ENCODE assay signal across 9 cellular contexts in the genomic region with DNA sequence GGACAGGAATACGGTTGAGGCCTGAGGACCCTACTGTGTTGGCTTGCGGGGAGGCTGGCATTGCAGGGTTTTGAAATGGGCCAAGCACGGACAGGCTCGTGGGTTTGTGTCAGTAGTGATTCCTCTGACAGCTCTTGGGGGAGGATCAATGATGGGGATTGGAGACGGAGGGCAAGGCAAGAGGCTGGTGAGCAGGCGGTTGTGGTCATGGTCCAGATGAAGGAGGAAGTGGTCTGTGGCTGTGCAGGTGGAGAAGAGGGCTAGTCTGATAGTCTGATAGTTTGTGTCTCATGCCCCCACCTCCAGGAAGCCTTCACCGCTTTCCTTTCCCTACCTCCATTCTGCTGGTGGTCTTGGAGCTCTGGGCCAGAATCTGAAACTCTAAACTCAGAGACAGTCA. TPM values are rescaled to one million over a fixed set of nuclear protein-coding genes. Genes with fewer than 3 reads are reported as not detected.
DNase-seq lines count a peak whose midpoint lies in the region; ATAC-seq, FAIRE-seq and TF ChIP-seq lines count a peak whose summit lies in the region.
"Had no signal": no experiment of that assay in that cellular context is flagged by ENCODE, and none has a peak within 500 bp of the region (broad histone marks: within the 10 kb centered on the region; RNA-seq: fewer than 3 reads in every experiment).

No MANE protein-coding gene starts in this region.

- H3K4me3 ChIP-seq in PC-3 (ENCODE audit: low read length), result no peak overlapping the region
- no peak overlapping the region for H3K4me3 ChIP-seq in endodermal cell (ENCODE audit: low read length)
- H3K4me3 ChIP-seq in smooth muscle cell, result peak overlapping the region; percentile 96

- H3K27me3 ChIP-seq in PC-3 (ENCODE audit: low read length) (no peaks in the 10 kb centered on the region), endodermal cell (ENCODE audit: control insufficient read depth, insufficient read depth, low read length, poor library complexity, severe bottlenecking) (peaks cover 6% of the 10 kb centered on the region), smooth muscle cell (ENCODE audit: low read depth) (no peaks in the 10 kb centered on the region), H9 (ENCODE audit: insufficient read depth, low read length) (no peaks in the 10 kb centered on the region)

- no peak for TF ChIP-seq POLR2A in GM12892 (IDR thresholded peaks at IDR 0.05; ENCODE audit: low read depth, low read length)

- H3K9me3 ChIP-seq in PC-3 (ENCODE audit: low read length) (no peaks in the 10 kb centered on the region), endodermal cell (ENCODE audit: control insufficient read depth, low read length) (no peaks in the 10 kb centered on the region), smooth muscle cell (replicated peaks; ENCODE audit: low read depth) (no peaks in the 10 kb centered on the region), H9 (ENCODE audit: control insufficient read depth, low read depth, low read length) (no peaks in the 10 kb centered on the region)

- no peak overlapping the region for H2AK5ac ChIP-seq in H9 (ENCODE audit: insufficient read length, low read length)

- TF ChIP-seq CTCF in PC-3 (conservative IDR thresholded peaks at IDR 0.05; ENCODE audit: low read depth, low read length) (no peak), endodermal cell (conservative IDR thresholded peaks at IDR 0.05) (no peak), smooth muscle cell (IDR thresholded peaks at IDR 0.05; ENCODE audit: borderline replicate concordance, insufficient read depth, poor library complexity, severe bottlenecking) (no peak), H9 (conservative IDR thresholded peaks at IDR 0.05) (no peak)

- peaks cover 15% of the 10 kb centered on the region for H3K23me2 ChIP-seq in H9 (ENCODE audit: insufficient read length, low read depth, low read length, poor library complexity, severe bottlenecking)

- H2BK15ac ChIP-seq in H9 (ENCODE audit: low read depth, low read length), result no peak overlapping the region

- CTCF ChIA-PET in PC-3 (lab: Charles Lee), result no interaction called here

- H2BK120ac ChIP-seq in H9 (ENCODE audit: low read depth, low read length, poor library complexity, severe bottlenecking), result no peak overlapping the region

- H3K27ac ChIP-seq in PC-3 (ENCODE audit: low read length) (no peak overlapping the region), endodermal cell (ENCODE audit: low read depth, low read length) (no peak overlapping the region), smooth muscle cell (ENCODE audit: low read depth) (no peak overlapping the region), H9 (ENCODE audit: insufficient read length, low read depth, low read length) (no peak overlapping the region)

- H4K20me1 ChIP-seq in PC-3 (ENCODE audit: low read length), result peaks cover 54% of the 10 kb centered on the region
- H4K20me1 ChIP-seq in smooth muscle cell (ENCODE audit: low read depth), result peaks cover 74% of the 10 kb centered on the region
- no peaks in the 10 kb centered on the region for H4K20me1 ChIP-seq in H9 (ENCODE audit: control insufficient read depth, insufficient read depth, insufficient read length)

- H3K27ac Mint-ChIP-seq in endodermal cell, result peak overlapping the region; percentile 39
- H3K27ac Mint-ChIP-seq in H9, result no peak overlapping the region

- H3K4me1 ChIP-seq in PC-3 (ENCODE audit: insufficient read depth, low read length) (peaks cover 14% of the 10 kb centered on the region), endodermal cell (ENCODE audit: control insufficient read depth, insufficient read depth, low read length) (peaks cover 3% of the 10 kb centered on the region), smooth muscle cell (ENCODE audit: low read depth) (no peaks in the 10 kb centered on the region), H9 (ENCODE audit: insufficient read depth, low read length) (no peaks in the 10 kb centered on the region; the same call in 1 of the 2 replicates)

- DNase-seq in GM12892 (ENCODE audit: insufficient read length) (no peak), PC-3 (no peak), endodermal cell (no peak), smooth muscle cell (lab: John Stamatoyannopoulos, UW; ENCODE audit: unreplicated experiment) (no peak), mesenteric fat pad (ENCODE audit: low spot score) (no peak), left colon (no peak), H9 (no peak), D341Med (ENCODE audit: low spot score) (no peak)
- DNase-seq: NCI-H187 treated with DMSO at 0.1 percent for 48 hours had no signal

- H3K4ac ChIP-seq in H9 (ENCODE audit: low read depth, low read length), result no peak overlapping the region

- FAIRE-seq in GM12892 (lab: Jason Lieb, UNC), result peak; percentile 86

- no peak overlapping the region for H3K23ac ChIP-seq in H9 (ENCODE audit: insufficient read length, low read depth, low read length)

- no peak overlapping the region for H4K91ac ChIP-seq in H9 (ENCODE audit: insufficient read length, low read depth, low read length)

- H3K9me2 ChIP-seq in PC-3 (replicated peaks; ENCODE audit: low read length), result no peaks in the 10 kb centered on the region

- H3K27me3 Mint-ChIP-seq in endodermal cell (ENCODE audit: insufficient read depth), result peaks cover 9% of the 10 kb centered on the region
- peaks cover 33% of the 10 kb centered on the region for H3K27me3 Mint-ChIP-seq in H9 (ENCODE audit: low read depth)

- H3K79me2 ChIP-seq in PC-3 (ENCODE audit: low read length), result peaks cover 71% of the 10 kb centered on the region
- peaks cover 61% of the 10 kb centered on the region for H3K79me2 ChIP-seq in smooth muscle cell (ENCODE audit: low read depth)
- no peaks in the 10 kb centered on the region; the same call in 1 of the 2 replicates for H3K79me2 ChIP-seq in H9 (ENCODE audit: insufficient read depth, low read length)

- H3K9ac ChIP-seq in PC-3 (ENCODE audit: low read length) (no peak overlapping the region), endodermal cell (ENCODE audit: extremely low read depth, low read length, poor library complexity, severe bottlenecking) (no peak overlapping the region), smooth muscle cell (ENCODE audit: low read depth) (no peak overlapping the region), H9 (ENCODE audit: extremely low read depth, insufficient read length, low read length) (no peak overlapping the region)

- H3K4me1 Mint-ChIP-seq in endodermal cell (peaks cover 10% of the 10 kb centered on the region), H9 (peaks cover 16 to 20% of the 10 kb centered on the region in 2 experiments)

- no peak overlapping the region for H2BK12ac ChIP-seq in H9 (ENCODE audit: insufficient read length, low read depth, low read length)

- H3K4me3 Mint-ChIP-seq in endodermal cell (no peak overlapping the region), H9 (peak overlapping the region in 1 of 2 experiments; percentile 1; a peak in 2 of 5 replicates)

- ATAC-seq in PC-3 (no peak), left colon (no peak)

- no peak overlapping the region for H4K8ac ChIP-seq in H9 (replicated peaks; ENCODE audit: insufficient read length, low read depth, low read length)

- H2BK5ac ChIP-seq in H9 (ENCODE audit: insufficient read length, low read length), result no peak overlapping the region

- 91 to 96% methylated on average over 2 to 7 of the region's 7 CpGs for WGBS in endodermal cell (ENCODE audit: insufficient coverage in 1 of 2, insufficient read length in 1 of 2), 2 experiments
- WGBS in smooth muscle cell (ENCODE audit: low lambda C conversion rate), result 96% methylated on average over 7 of the region's 7 CpGs
- no CpG with 5 or more reads among the region's 7 CpGs for WGBS in H9 (ENCODE audit: extremely low coverage, insufficient read length, low lambda C conversion rate)

- no peak overlapping the region for H2AFZ ChIP-seq in PC-3 (ENCODE audit: low read length)
- H2AFZ ChIP-seq in smooth muscle cell (ENCODE audit: low read depth), result no peak overlapping the region
- H2AFZ ChIP-seq in H9 (ENCODE audit: low read length), result no peak overlapping the region

- intact Hi-C loops in PC-3 (cut with micrococcal nuclease) (no loop called here), left colon (cut with DNase I, micrococcal nuclease) (no loop called here)

- POLR2A ChIA-PET in PC-3 (lab: Charles Lee; ENCODE audit: unreplicated experiment), result no interaction called here

- no peaks in the 10 kb centered on the region for H3K9me3 Mint-ChIP-seq in endodermal cell
- no peaks in the 10 kb centered on the region; a peak in 1 of 5 replicates for H3K9me3 Mint-ChIP-seq in H9

- peaks cover 5% of the 10 kb centered on the region for H3K36me3 ChIP-seq in PC-3 (ENCODE audit: low read depth, low read length)
- no peaks in the 10 kb centered on the region for H3K36me3 ChIP-seq in endodermal cell (ENCODE audit: control insufficient read depth, insufficient read depth, low read length)
- no peaks in the 10 kb centered on the region for H3K36me3 ChIP-seq in smooth muscle cell (ENCODE audit: low read depth)

- H3F3A ChIP-seq in PC-3 (ENCODE audit: low read length, unreplicated experiment), result peaks cover 3% of the 10 kb centered on the region
- peaks cover 7% of the 10 kb centered on the region for H3F3A ChIP-seq in smooth muscle cell (ENCODE audit: low read depth)

- no peaks in the 10 kb centered on the region for H3K36me3 Mint-ChIP-seq in endodermal cell (ENCODE audit: low read depth)
- no peaks in the 10 kb centered on the region for H3K36me3 Mint-ChIP-seq in H9 (ENCODE audit: insufficient read depth in 1 of 3, low read depth in 3 of 3)

- no peak overlapping the region for H2BK20ac ChIP-seq in H9 (ENCODE audit: low read depth, low read length, poor library complexity, severe bottlenecking)

- H3K79me1 ChIP-seq in H9 (ENCODE audit: insufficient read depth, low read depth, low read length, poor library complexity, severe bottlenecking), result no peaks in the 10 kb centered on the region

- no peak overlapping the region for H3K56ac ChIP-seq in H9 (ENCODE audit: insufficient read length, low read depth, low read length)

- H4K5ac ChIP-seq in H9 (ENCODE audit: insufficient read length, low read depth, low read length), result no peak overlapping the region

- no peak overlapping the region for H3T11ph ChIP-seq in H9 (ENCODE audit: low read length)

- no TSS peak for BruUV-seq in PC-3 (replicated peaks; lab: Mats Ljungman, UMichigan)

- H3K4me2 ChIP-seq in PC-3 (ENCODE audit: low read length) (peak overlapping the region; percentile 97; the same call in 1 of the 2 replicates), smooth muscle cell (peak overlapping the region; percentile 98), H9 (ENCODE audit: insufficient read depth, insufficient read length, low read length) (no peak overlapping the region)

- no peak overlapping the region for H3K14ac ChIP-seq in H9 (ENCODE audit: insufficient read depth, low read length)

- no peak overlapping the region for H3K18ac ChIP-seq in H9 (ENCODE audit: insufficient read length, low read depth, low read length)

RNA-seq across cellular contexts. Expression of gene MAFF, which starts 3.0 kb away (rescaled TPM):
- polyA plus RNA-seq in GM12892 (2012; ENCODE audit: missing spikeins), result 3.5 TPM
- total RNA-seq in PC-3 (2014; rRNA removed), result 72.6 and 112 TPM in 2 replicates
- total RNA-seq in endodermal cell, result 1 to 10 TPM; 4.7 to 5.5 TPM
- 6.1 TPM for polyA plus RNA-seq in endodermal cell (2013, experiment 1 of 2)
- 5.5 TPM for polyA plus RNA-seq in endodermal cell (2013, experiment 2 of 2)
- 51.2 and 52.4 TPM in 2 replicates for total RNA-seq in smooth muscle cell
- polyA plus RNA-seq in smooth muscle cell, result 48.2 and 53.4 TPM in 2 replicates
- total RNA-seq in mesenteric fat pad, result 101 TPM
- total RNA-seq in left colon, result 10 to 100 TPM; 18.0 to 22.2 TPM
- total RNA-seq in H9 (2021), result 5.8 and 6.7 TPM in 2 replicates

RNA-seq across cellular contexts. Expression of gene PLA2G6, which starts 23.2 kb away (rescaled TPM):
- polyA plus RNA-seq in GM12892 (2012; ENCODE audit: missing spikeins), result 16.3 TPM
- total RNA-seq in PC-3 (2014; rRNA removed), result 6.0 and 6.3 TPM in 2 replicates
- total RNA-seq in endodermal cell, result 10 to 100 TPM; 60.6 to 60.7 TPM
- polyA plus RNA-seq in endodermal cell (2013, experiment 1 of 2), result 31.7 TPM
- polyA plus RNA-seq in endodermal cell (2013, experiment 2 of 2), result 25.3 TPM
- 6.1 and 19.4 TPM in 2 replicates for total RNA-seq in smooth muscle cell
- 8.6 and 8.9 TPM in 2 replicates for polyA plus RNA-seq in smooth muscle cell
- total RNA-seq in mesenteric fat pad, result 54.1 TPM
- 10 to 100 TPM; 21.2 to 24.9 TPM for total RNA-seq in left colon
- total RNA-seq in H9 (2021), result 22.1 and 24.1 TPM in 2 replicates
